Comparison of ENCODE assay signal across 8 cellular contexts in genomic region chr1:154406572-154406879, GRCh38. TPM values are rescaled to one million over a fixed set of nuclear protein-coding genes. Genes with fewer than 3 reads are reported as not detected.
DNase-seq lines count a peak whose midpoint lies in the region; ATAC-seq and TF ChIP-seq lines count a peak whose summit lies in the region.

No MANE protein-coding gene starts in this region.

- H3K27me3 ChIP-seq in gastrocnemius medialis, result no peaks in the 10 kb centered on the region
- H3K27me3 ChIP-seq in neuronal stem cell (ENCODE audit: control insufficient read depth in 3 of 3, insufficient read depth in 3 of 3, low read depth in 1 of 3, low read length in 3 of 3), result peaks cover 4 to 90% (median 40%) of the 10 kb centered on the region in 3 experiments

- H3K4me3 ChIP-seq in fibroblast of villous mesenchyme (ENCODE audit: low read depth, low read length) (peak overlapping the region; percentile 70), gastrocnemius medialis (peak overlapping the region; percentile 90 to 96 (median 93)), neuronal stem cell (ENCODE audit: low read length in 2 of 2) (no peak overlapping the region)

- no peak overlapping the region for H3K4ac ChIP-seq in neuronal stem cell (ENCODE audit: low read length)

- H2BK12ac ChIP-seq in neuronal stem cell (ENCODE audit: low read length), result no peak overlapping the region

- ATAC-seq in activated B cell treated with CpG ODN at 0.5 μM for 24 hours (ENCODE audit: low read depth) (no peak), gastrocnemius medialis (peak; percentile 61 to 73)

- H3K36me3 Mint-ChIP-seq in activated B cell treated with CpG ODN at 0.5 μM for 24 hours (ENCODE audit: low read depth), result no peaks in the 10 kb centered on the region

- peaks cover 2% of the 10 kb centered on the region for H3K79me1 ChIP-seq in neuronal stem cell (ENCODE audit: low read depth, low read length)

- H3K18ac ChIP-seq in neuronal stem cell (ENCODE audit: low read length), result no peak overlapping the region

- POLR2A ChIA-PET in activated B cell treated with CpG ODN at 0.5 μM for 24 hours (lab: Charles Lee), result interaction anchor here (2.0 to 2.1 kb wide), 2 partner anchors 10 to 13 kb away, joined by 12 to 21 read pairs; no protein-coding TSS in a partner anchor

- intact Hi-C loops in activated B cell treated with CpG ODN at 0.5 μM for 24 hours (cut with micrococcal nuclease) (loop anchor here (2.0 to 5.0 kb wide), 4 partner anchors 20 to 201 kb away; partner anchors contain the start of genes ADAR and ATP8B2), gastrocnemius medialis (cut with DNase I; ENCODE audit: low total_unique reads) (loop anchor here (1.0 to 10.0 kb wide), 5 partner anchors 13 to 728 kb away; partner anchors contain the start of genes AQP10, ATP8B2 and SLC50A1)

- no peak overlapping the region for H3K23ac ChIP-seq in neuronal stem cell (ENCODE audit: low read depth, low read length, poor library complexity)

- H3K4me1 ChIP-seq in ES-I3 (ENCODE audit: insufficient read depth, low read length) (peaks cover 24% of the 10 kb centered on the region), gastrocnemius medialis (peaks cover 39 to 54% of the 10 kb centered on the region in 2 donors), neuronal stem cell (ENCODE audit: control insufficient read depth in 2 of 2, insufficient read depth in 1 of 2, low read depth in 1 of 2, low read length in 2 of 2) (peaks cover 8% of the 10 kb centered on the region in 2 donors)

- no peak overlapping the region for H2BK5ac ChIP-seq in neuronal stem cell (ENCODE audit: low read length)

- peak overlapping the region; percentile 86 for H3K27ac Mint-ChIP-seq in activated B cell treated with CpG ODN at 0.5 μM for 24 hours

- no peak overlapping the region for H4K91ac ChIP-seq in neuronal stem cell (ENCODE audit: low read depth, low read length, poor library complexity)

- H3K4me1 Mint-ChIP-seq in activated B cell treated with CpG ODN at 0.5 μM for 24 hours, result peaks cover 58% of the 10 kb centered on the region

- no peak overlapping the region for H4K8ac ChIP-seq in neuronal stem cell (ENCODE audit: low read depth, low read length)

- H3K9me3 Mint-ChIP-seq in activated B cell treated with CpG ODN at 0.5 μM for 24 hours, result no peaks in the 10 kb centered on the region

- H3K36me3 ChIP-seq in ES-I3 (ENCODE audit: insufficient read depth, low read length), result no peaks in the 10 kb centered on the region
- H3K36me3 ChIP-seq in gastrocnemius medialis, result peaks cover 0 to 6% of the 10 kb centered on the region in 2 donors
- no peaks in the 10 kb centered on the region for H3K36me3 ChIP-seq in neuronal stem cell (replicated peaks in 1 of 2; ENCODE audit: control insufficient read depth in 2 of 2, insufficient read depth in 2 of 2, low read length in 2 of 2)

- no peak overlapping the region for H2BK15ac ChIP-seq in neuronal stem cell (ENCODE audit: low read length)

- in situ Hi-C loops in gastrocnemius medialis (cut with MboI; ENCODE audit: low sequenced_read_pairs in 4 of 4) (no loop called here), GM13976 (cut with MboI; ENCODE audit: low sequenced_read_pairs, unreplicated experiment) (loop anchor here (10.0 kb wide), 1 partner anchor 48 kb away; no protein-coding TSS in a partner anchor)

- CTCF ChIA-PET in activated B cell treated with CpG ODN at 0.5 μM for 24 hours (lab: Charles Lee), result interaction anchor here (1.3 to 3.1 kb wide), 5 partner anchors 10 to 80 kb away, joined by 3 to 13 read pairs (median 4); no protein-coding TSS in a partner anchor

- no peaks in the 10 kb centered on the region for H3K27me3 Mint-ChIP-seq in activated B cell treated with CpG ODN at 0.5 μM for 24 hours

- H3K4me3 Mint-ChIP-seq in activated B cell treated with CpG ODN at 0.5 μM for 24 hours, result peak overlapping the region; percentile 81

- peak overlapping the region; percentile 99 to 100 (median 100) for H3K27ac ChIP-seq in gastrocnemius medialis
- H3K27ac ChIP-seq in neuronal stem cell (replicated peaks; ENCODE audit: low read length), result no peak overlapping the region

- no peak for DNase-seq in activated B cell treated with CpG ODN at 0.5 μM for 24 hours
- DNase-seq in fibroblast of villous mesenchyme (ENCODE audit: low read depth), result no peak
- no peak for DNase-seq in gastrocnemius medialis
- DNase-seq in GM13976 (ENCODE audit: low spot score), result no peak
- DNase-seq in glomerular visceral epithelial cell (ENCODE audit: extremely low spot score), result no peak
- no peak for DNase-seq in neuronal stem cell (ENCODE audit: low spot score)
- DNase-seq in COLO668 (lab: John Stamatoyannopoulos, UW; ENCODE audit: unreplicated experiment), result no peak

- peak; percentile 77 to 87 for TF ChIP-seq POLR2A in gastrocnemius medialis (IDR thresholded peaks at IDR 0.05)

- no peak overlapping the region for H2AK5ac ChIP-seq in neuronal stem cell (ENCODE audit: low read depth, low read length)

- no peak for TF ChIP-seq CTCF in activated B cell treated with CpG ODN at 0.5 μM for 24 hours (IDR thresholded peaks at IDR 0.05)
- no peak for TF ChIP-seq CTCF in fibroblast of villous mesenchyme (IDR thresholded peaks at IDR 0.05; ENCODE audit: insufficient read depth, low read depth, low read length)
- peak in 1 of 5 experiments; percentile 4 for TF ChIP-seq CTCF in gastrocnemius medialis (IDR thresholded peaks at IDR 0.05 in 4 of 5, conservative IDR thresholded peaks at IDR 0.05 in 1 of 5)
- no peak for TF ChIP-seq CTCF in GM13976 (IDR thresholded peaks at IDR 0.05; ENCODE audit: borderline replicate concordance, control extremely low read depth, extremely low read depth, insufficient read depth, missing control alignments)

- no peak overlapping the region for H2BK120ac ChIP-seq in neuronal stem cell (ENCODE audit: low read depth, low read length)

- no peak overlapping the region for H3K14ac ChIP-seq in neuronal stem cell (ENCODE audit: low read length)

- H3K9ac ChIP-seq in ES-I3 (ENCODE audit: low read depth, low read length), result peak overlapping the region; percentile 75; the same call in 1 of the 2 replicates
- H3K9ac ChIP-seq in neuronal stem cell (ENCODE audit: low read depth, low read length, poor library complexity), result no peak overlapping the region

- no peak overlapping the region for H2AFZ ChIP-seq in neuronal stem cell (ENCODE audit: low read length)

- H3K9me3 ChIP-seq in ES-I3 (ENCODE audit: control insufficient read depth, insufficient read depth, low read length) (no peaks in the 10 kb centered on the region), gastrocnemius medialis (no peaks in the 10 kb centered on the region), neuronal stem cell (replicated peaks in 1 of 2; ENCODE audit: control insufficient read depth in 2 of 2, insufficient read depth in 1 of 2, low read depth in 1 of 2, low read length in 2 of 2) (no peaks in the 10 kb centered on the region)

- H3K4me2 ChIP-seq in neuronal stem cell (ENCODE audit: insufficient read depth, low read length, poor library complexity, severe bottlenecking), result no peak overlapping the region

RNA-seq across cellular contexts. Expression of gene IL6R, which starts 1.4 kb away (rescaled TPM):
- total RNA-seq in activated B cell treated with CpG ODN at 0.5 μM for 24 hours (3.3 and 5.1 TPM in 2 replicates), fibroblast of villous mesenchyme (11.6 and 30.2 TPM in 2 replicates), gastrocnemius medialis (100 to 1,000 TPM; 271 to 435 (median 367) TPM)
- 0.08 TPM for polyA plus RNA-seq in neuronal stem cell (2013, experiment 1 of 2)
- polyA plus RNA-seq in neuronal stem cell (2013, experiment 2 of 2), result 0.10 TPM

Comparison
In these comparisons a context has a peak if more than half of its experiments do, and no peak if none do; other contexts are left out.
1. H3K4me3 ChIP-seq: peak in fibroblast of villous mesenchyme (single experiment) and gastrocnemius medialis (4 of 4); none in neuronal stem cell (0 of 2).